Comparison of ENCODE assay signal across 22 cellular contexts in genomic region chr15:53573091-53573490, GRCh38.
"Had no signal": no experiment of that assay in that cellular context is flagged by ENCODE, and none has a peak within 500 bp of the region (broad histone marks: within the 10 kb centered on the region; RNA-seq: fewer than 3 reads in every experiment).

No MANE protein-coding gene starts in this region.

- ATAC-seq: mucosa of descending colon; naive thymus-derived CD4-positive, alpha-beta T cell; natural killer cell treated with Interleukin-12 subunit alpha and Interleukin-12 subunit beta and Interleukin-15 and Interleukin-18, amount 100 ng/mL, for 72 hours; right lobe of liver; stimulated activated memory B cell treated with anti-CD40 and anti-IgM and Interleukin-4, amounts not matched to agents 10 μg/mL and 1 μg/mL and 100 μg/mL, for 72 hours; stimulated activated naive CD8-positive, alpha-beta T cell treated with anti-CD3 and anti-CD28 coated beads, Interleukin-15, amount 100 ng/mL, for 72 hours had no signal

- H3K4me2 ChIP-seq: smooth muscle cell had no signal

- H3K27me3 ChIP-seq: ovary, right atrium auricular region, right lobe of liver, tibial nerve, uterus had no signal

- DNase-seq: hippocampal formation; kidney; left ventricle myocardium inferior; midbrain; mucosa of descending colon; naive thymus-derived CD4-positive, alpha-beta T cell; ovary; right lobe of liver; stimulated activated CD4-positive, alpha-beta T cell treated with anti-CD3 and anti-CD28 coated beads, Interleukin-1b, Interleukin-23, amount 100 ng/mL, for 48 hours; stimulated activated CD4-positive, alpha-beta T cell treated with anti-CD3 and anti-CD28 coated beads, Interleukin-2, amount 100 ng/mL, for 48 hours; stimulated activated CD4-positive, alpha-beta T cell treated with anti-CD3 and anti-CD28 coated beads, Interleukin-4, amount 100 ng/mL, for 4 hours; stimulated activated CD8-positive, alpha-beta memory T cell treated with anti-CD3 and anti-CD28 coated beads, Interleukin-4, amount 100 ng/mL, for 48 hours; stimulated activated naive CD4-positive, alpha-beta T cell treated with Interleukin-2 at 50 U/mL for 16 hours; stimulated activated naive CD8-positive, alpha-beta T cell treated with anti-CD3 and anti-CD28 coated beads, Interleukin-15, amount 100 ng/mL, for 72 hours; substantia nigra; uterus had no signal

- H3K9me3 ChIP-seq: mucosa of descending colon, ovary, right atrium auricular region, right lobe of liver, tibial nerve, uterus had no signal

- H3K4me3 ChIP-seq: left ventricle myocardium inferior, lung, mucosa of descending colon, ovary, right atrium auricular region, right lobe of liver, smooth muscle cell, tibial nerve, uterus had no signal

- H3K27ac ChIP-seq: left ventricle myocardium inferior, ovary, right atrium auricular region, right lobe of liver, tibial nerve, uterus had no signal

- H3K4me1 ChIP-seq: left ventricle myocardium inferior, right atrium auricular region, right lobe of liver, tibial nerve, uterus had no signal

- H3K36me3 ChIP-seq: left ventricle myocardium inferior, ovary, right atrium auricular region, right lobe of liver, tibial nerve, uterus had no signal
